13 cellular contexts compared by ENCODE assay signal in genomic region chr5:38853753-38854470, GRCh38. TPM values are rescaled to one million over a fixed set of nuclear protein-coding genes. Genes with fewer than 3 reads are reported as not detected.
DNase-seq lines count a peak whose midpoint lies in the region; ATAC-seq, FAIRE-seq and TF ChIP-seq lines count a peak whose summit lies in the region.
"Had no signal": no experiment of that assay in that cellular context is flagged by ENCODE, and none has a peak within 500 bp of the region (broad histone marks: within the 10 kb centered on the region; RNA-seq: fewer than 3 reads in every experiment).

No MANE protein-coding gene starts in this region.

- peaks cover 47% of the 10 kb centered on the region for H3K36me3 ChIP-seq in adipocyte (ENCODE audit: control insufficient read depth, insufficient read depth, low read length, severe bottlenecking)
- H3K36me3 ChIP-seq in upper lobe of left lung = peaks cover 0 to 5% (median 1%) of the 10 kb centered on the region in 4 donors

- H3K9ac ChIP-seq in adipocyte (ENCODE audit: low read length) = peak overlapping the region; percentile 30

- peak in 1 of 4 donors; percentile 74 for TF ChIP-seq EP300 in upper lobe of left lung (IDR thresholded peaks at IDR 0.05)

- H3K27me3 ChIP-seq in adipocyte (replicated peaks; ENCODE audit: control insufficient read depth, insufficient read depth, low read length) (no peaks in the 10 kb centered on the region), upper lobe of left lung (no peaks in the 10 kb centered on the region)

- TF ChIP-seq CTCF in upper lobe of left lung (IDR thresholded peaks at IDR 0.05) = no peak

- no peak for TF ChIP-seq POLR2A in H54 (IDR thresholded peaks at IDR 0.05; ENCODE audit: low read depth, low read length)
- no peak for TF ChIP-seq POLR2A in upper lobe of left lung (IDR thresholded peaks at IDR 0.05)

- ATAC-seq in upper lobe of left lung (ENCODE audit: low FRiP score in 2 of 2) (peak; percentile 85 to 87), HG02973 (IDR thresholded peaks at IDR 0.05; ENCODE audit: unreplicated experiment) (no peak), left lobe of liver (no peak)
- ATAC-seq: stimulated activated naive B cell treated with anti-CD40 and anti-IgM and Interleukin-4, amounts not matched to agents 10 μg/mL and 1 μg/mL and 100 μg/mL, for 72 hours had no signal

- H3K9me3 ChIP-seq in adipocyte (ENCODE audit: control insufficient read depth, low read length) = peaks cover 3% of the 10 kb centered on the region
- no peaks in the 10 kb centered on the region for H3K9me3 ChIP-seq in upper lobe of left lung

- H3K4me3 ChIP-seq in adipocyte (ENCODE audit: low read length) (peak overlapping the region; percentile 10), upper lobe of left lung (no peak overlapping the region)

- peak; percentile 99 for FAIRE-seq in H54 (lab: Jason Lieb, UNC)

- WGBS in upper lobe of left lung, 2 donors = 55 to 59% methylated on average over 6 of the region's 6 CpGs

- H3K27ac ChIP-seq in upper lobe of left lung = peak overlapping the region; percentile 57 to 73 (median 70)

- DNase-seq in H54 (ENCODE audit: insufficient read length, low spot score) = peak; percentile 86
- peak; percentile 86 for DNase-seq in adipocyte (ENCODE audit: low read depth)
- DNase-seq in glomerular visceral epithelial cell (ENCODE audit: extremely low spot score) = peak; percentile 89
- peak in 1 of 2 donors; percentile 67 for DNase-seq in upper lobe of left lung
- DNase-seq in left lobe of liver (ENCODE audit: low spot score) = no peak
- DNase-seq in activated gamma-delta T cell treated with Interleukin-2 at 50 U/mL for 16 hours = no peak
- DNase-seq: activated CD4-positive, alpha-beta memory T cell treated with anti-CD3 and anti-CD28 coated beads, Interleukin-2, amount 10 ng/mL, durations not matched to agents 7 days and 5 days; effector CD8-positive, alpha-beta T cell; NCI-H2029; nephron progenitor cell; stimulated activated naive B cell treated with anti-CD40 and anti-IgM and Interleukin-4, amounts not matched to agents 10 μg/mL and 1 μg/mL and 100 μg/mL, for 72 hours had no signal

- H3K4me1 ChIP-seq in adipocyte (ENCODE audit: control insufficient read depth, insufficient read depth, low read length) (peaks cover 45% of the 10 kb centered on the region), upper lobe of left lung (peaks cover 6 to 38% (median 22%) of the 10 kb centered on the region in 4 donors)

RNA-seq across cellular contexts. Expression of gene OSMR, which starts 8.1 kb away (rescaled TPM):
- total RNA-seq in upper lobe of left lung (100 to 1,000 TPM in 2 of 6 donors, 10 to 100 TPM in 4; 52.9 to 123 (median 72.2) TPM), left lobe of liver (4.4 TPM)
- total RNA-seq: activated CD4-positive, alpha-beta memory T cell treated with anti-CD3 and anti-CD28 coated beads, Interleukin-2, amount 10 ng/mL, durations not matched to agents 7 days and 5 days; T-helper 2 cell treated with Interferon-gamma antibody and Interleukin-4, amounts not matched to agents 100 ng/mL and 5 ng/mL, for 36 hours had no signal

Comparison
In these comparisons a context has a peak if more than half of its experiments do, and no peak if none do; other contexts are left out.
1. DNase-seq: peak in H54 (single experiment), adipocyte (single experiment) and glomerular visceral epithelial cell (single experiment); none in left lobe of liver (single experiment) and activated gamma-delta T cell treated with Interleukin-2 at 50 U/mL for 16 hours (single experiment).
2. ATAC-seq: peak in upper lobe of left lung (2 of 2); none in HG02973 (single experiment) and left lobe of liver (single experiment).
3. RNA of gene OSMR, which starts 8.1 kb away (total RNA-seq): 52.9 to 123 TPM in upper lobe of left lung; 4.4 TPM in left lobe of liver (single experiment); every median in the first group is over 10 times any median in the second.